10 cellular contexts compared by ENCODE assay signal in the genomic region with DNA sequence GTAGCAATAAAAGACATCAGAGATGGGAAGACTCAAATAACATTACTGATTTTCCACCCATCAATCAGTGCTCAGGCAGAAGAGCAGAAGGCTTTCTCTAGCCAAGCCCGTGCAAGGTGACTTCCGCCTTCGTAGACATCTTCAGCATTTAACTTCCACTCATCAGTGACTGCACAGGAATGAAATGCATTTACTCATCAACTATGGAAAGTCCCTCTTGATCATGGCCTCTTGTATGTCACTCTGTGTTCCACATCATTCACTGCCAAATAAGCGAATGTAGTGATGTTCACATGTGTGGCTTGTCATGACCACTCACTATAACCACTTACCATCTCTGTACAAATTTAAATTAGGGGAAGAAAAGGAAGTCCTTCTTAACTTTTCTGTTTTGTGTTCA.
DNase-seq lines count a peak whose midpoint lies in the region; ATAC-seq lines count a peak whose summit lies in the region.
"Had no signal": no experiment of that assay in that cellular context is flagged by ENCODE, and none has a peak within 500 bp of the region (broad histone marks: within the 10 kb centered on the region; RNA-seq: fewer than 3 reads in every experiment).

No MANE protein-coding gene starts in this region.

- DNase-seq in iris pigment epithelial cell (ENCODE audit: low read depth) (peak; percentile 77), NCI-H524 (lab: John Stamatoyannopoulos, UW) (no peak), NCI-H2029 treated with DMSO at 0.1 percent for 48 hours (lab: John Stamatoyannopoulos, UW) (no peak), NCI-H82 treated with DMSO at 0.1 percent for 48 hours (lab: John Stamatoyannopoulos, UW; ENCODE audit: unreplicated experiment) (no peak), activated gamma-delta T cell (lab: John Stamatoyannopoulos, UW) (no peak)
- DNase-seq: nucleus accumbens had no signal

- ATAC-seq in GM18498 (IDR thresholded peaks at IDR 0.05; ENCODE audit: unreplicated experiment) (peak; percentile 81), GM21423 (IDR thresholded peaks at IDR 0.05; ENCODE audit: unreplicated experiment) (peak; percentile 82), HG03460 (IDR thresholded peaks at IDR 0.05; ENCODE audit: unreplicated experiment) (peak; percentile 87)
- ATAC-seq: GM23338 had no signal
